In genomic region chr9:129737479-129738269, GRCh38 we compare ENCODE assay signal across 1 cellular context.
A peak's percentile ranks its signal among the peaks of the same experiment; 100 is the strongest.
TF ChIP-seq lines count a peak whose summit lies in the region.

No MANE protein-coding gene starts in this region.

TF ChIP-seq in HepG2, 621 proteins besides CTCF, POLR2A, EP300 and RAD21 (continued from another document):
- TF ChIP-seq LRRFIP1 (CRISPR knock-in tag; conservative IDR thresholded peaks at IDR 0.05) (no peak), MIER3 (CRISPR knock-in tag; IDR thresholded peaks at IDR 0.05; ENCODE audit: borderline replicate concordance) (peak; percentile 28; the same call in 1 of the 2 replicates), MTF1 (CRISPR knock-in tag; IDR thresholded peaks at IDR 0.05) (no peak), ZNF326 (CRISPR knock-in tag; IDR thresholded peaks at IDR 0.05; ENCODE audit: borderline replicate concordance) (no peak), ZNF772 (CRISPR knock-in tag; IDR thresholded peaks at IDR 0.05) (no peak)
